In the genomic region with DNA sequence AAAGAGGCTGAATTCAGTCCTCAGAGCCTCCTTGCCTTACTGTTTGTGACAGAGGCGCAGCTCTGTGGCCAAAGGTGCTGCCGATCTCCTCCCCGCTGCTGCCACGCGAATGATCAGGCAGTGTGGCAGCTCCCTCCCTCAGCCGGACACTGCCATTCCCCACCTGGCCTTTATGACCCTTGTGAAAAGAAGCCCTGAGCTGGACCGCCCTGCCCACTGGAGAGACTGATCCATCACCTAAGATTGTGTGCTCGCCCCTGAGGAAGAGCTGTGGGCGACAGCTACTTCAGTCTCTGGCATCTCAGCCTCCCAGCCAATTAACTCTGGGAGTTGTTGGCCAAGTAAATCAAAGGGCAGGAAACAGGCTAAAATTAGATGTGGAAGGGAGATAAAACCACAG, we compare ENCODE assay signal across 22 cellular contexts.
DNase-seq lines count a peak whose midpoint lies in the region; TF ChIP-seq lines count a peak whose summit lies in the region.
"Had no signal": no experiment of that assay in that cellular context is flagged by ENCODE, and none has a peak within 500 bp of the region (broad histone marks: within the 10 kb centered on the region; RNA-seq: fewer than 3 reads in every experiment).

No MANE protein-coding gene starts in this region.

- H3K4me1 Mint-ChIP-seq in mesothelial cell of epicardium = peaks cover 26% of the 10 kb centered on the region
- H3K4me1 Mint-ChIP-seq in CD4-positive, alpha-beta memory T cell = peaks cover 0 to 7% (median 4%) of the 10 kb centered on the region in 4 donors
- H3K4me1 Mint-ChIP-seq in activated T-cell treated with anti-CD3 and anti-CD28 coated beads, Interleukin-2, amount 50 U/mL, for 24 hours (ENCODE audit: low read depth) = peaks cover 2% of the 10 kb centered on the region
- H3K4me1 Mint-ChIP-seq: activated B cell treated with CpG ODN at 0.5 μM for 24 hours had no signal

- POLR2A ChIA-PET in CD4-positive, alpha-beta memory T cell (lab: Charles Lee; ENCODE audit: partially characterized antibody) = no interaction called here

- peak overlapping the region; percentile 40; the same call in 1 of the 2 replicates for H3K27ac ChIP-seq in BLaER1
- no peak overlapping the region for H3K27ac ChIP-seq in CD4-positive, alpha-beta memory T cell (ENCODE audit: low read depth, low read length)
- H3K27ac ChIP-seq: KMS-11, uterus had no signal

- H3K27me3 Mint-ChIP-seq in mesothelial cell of epicardium (ENCODE audit: low read depth) = no peaks in the 10 kb centered on the region
- H3K27me3 Mint-ChIP-seq in CD4-positive, alpha-beta memory T cell = peaks cover 11 to 22% of the 10 kb centered on the region in 2 donors
- H3K27me3 Mint-ChIP-seq in activated T-cell treated with anti-CD3 and anti-CD28 coated beads, Interleukin-2, amount 50 U/mL, for 24 hours = peaks cover 35% of the 10 kb centered on the region

- H3K4me2 ChIP-seq in BLaER1 = peak overlapping the region; percentile 85
- H3K4me2 ChIP-seq: KMS-11, smooth muscle cell had no signal

- H3K9me3 ChIP-seq in BLaER1 = no peaks in the 10 kb centered on the region
- no peaks in the 10 kb centered on the region for H3K9me3 ChIP-seq in CD4-positive, alpha-beta memory T cell (ENCODE audit: control insufficient read depth in 1 of 2, low read length in 2 of 2)
- H3K9me3 ChIP-seq: uterus had no signal

- H3K4me3 ChIP-seq in BLaER1 = peak overlapping the region; percentile 17; the same call in 1 of the 2 replicates
- H3K4me3 ChIP-seq in CD4-positive, alpha-beta memory T cell (ENCODE audit: low read length in 2 of 2) = no peak overlapping the region
- H3K4me3 ChIP-seq: lung, smooth muscle cell, uterus had no signal

- H3K4me1 ChIP-seq in BLaER1 = peaks cover 21% of the 10 kb centered on the region
- no peaks in the 10 kb centered on the region for H3K4me1 ChIP-seq in CD4-positive, alpha-beta memory T cell (ENCODE audit: insufficient read depth, low read length)
- H3K4me1 ChIP-seq: uterus had no signal

- no peak for TF ChIP-seq CTCF in mesothelial cell of epicardium (IDR thresholded peaks at IDR 0.05; ENCODE audit: unreplicated experiment)

- no peaks in the 10 kb centered on the region for H3K27me3 ChIP-seq in BLaER1
- H3K27me3 ChIP-seq in CD4-positive, alpha-beta memory T cell (ENCODE audit: insufficient read depth, low read length) = no peaks in the 10 kb centered on the region
- H3K27me3 ChIP-seq: uterus had no signal

- H3K36me3 ChIP-seq in BLaER1 = no peaks in the 10 kb centered on the region
- no peaks in the 10 kb centered on the region for H3K36me3 ChIP-seq in CD4-positive, alpha-beta memory T cell (ENCODE audit: insufficient read depth, low read length)
- H3K36me3 ChIP-seq: uterus had no signal

- no peaks in the 10 kb centered on the region for H3K36me3 Mint-ChIP-seq in mesothelial cell of epicardium
- H3K36me3 Mint-ChIP-seq in CD4-positive, alpha-beta memory T cell = no peaks in the 10 kb centered on the region
- no peaks in the 10 kb centered on the region for H3K36me3 Mint-ChIP-seq in activated T-cell treated with anti-CD3 and anti-CD28 coated beads, Interleukin-2, amount 50 U/mL, for 24 hours (ENCODE audit: low read depth)
- H3K36me3 Mint-ChIP-seq: activated CD4-positive, alpha-beta memory T cell treated with anti-CD3 and anti-CD28 coated beads for 36 hours; naive thymus-derived CD4-positive, alpha-beta T cell had no signal

- peaks cover 2% of the 10 kb centered on the region for H3K9me3 Mint-ChIP-seq in mesothelial cell of epicardium
- no peaks in the 10 kb centered on the region for H3K9me3 Mint-ChIP-seq in CD4-positive, alpha-beta memory T cell
- no peaks in the 10 kb centered on the region for H3K9me3 Mint-ChIP-seq in activated T-cell treated with anti-CD3 and anti-CD28 coated beads, Interleukin-2, amount 50 U/mL, for 24 hours
- H3K9me3 Mint-ChIP-seq: activated B cell treated with CpG ODN at 0.5 μM for 24 hours; activated CD4-positive, alpha-beta memory T cell treated with anti-CD3 and anti-CD28 coated beads for 36 hours; activated T-cell treated with anti-CD3 and anti-CD28 coated beads, Interleukin-2, amount 50 U/mL, for 4 hours had no signal

- intact Hi-C loops in CD4-positive, alpha-beta memory T cell (cut with micrococcal nuclease) = no loop called here

- H3K9ac ChIP-seq in BLaER1 = peak overlapping the region; percentile 46; the same call in 1 of the 2 replicates
- H3K9ac ChIP-seq: KMS-11 had no signal

- no peak overlapping the region for H3K4me3 Mint-ChIP-seq in mesothelial cell of epicardium
- no peak overlapping the region for H3K4me3 Mint-ChIP-seq in CD4-positive, alpha-beta memory T cell
- H3K4me3 Mint-ChIP-seq in activated T-cell treated with anti-CD3 and anti-CD28 coated beads, Interleukin-2, amount 50 U/mL, for 24 hours = no peak overlapping the region
- H3K4me3 Mint-ChIP-seq: activated B cell treated with CpG ODN at 0.5 μM for 24 hours; activated CD4-positive, alpha-beta memory T cell treated with anti-CD3 and anti-CD28 coated beads for 36 hours; activated T-cell treated with anti-CD3 and anti-CD28 coated beads, Interleukin-2, amount 50 U/mL, for 4 hours; naive thymus-derived CD4-positive, alpha-beta T cell had no signal

- CTCF ChIA-PET in CD4-positive, alpha-beta memory T cell (lab: Charles Lee; ENCODE audit: partially characterized antibody) = interaction anchor here (1.1 kb wide), 1 partner anchor 26 kb away, joined by 3 read pairs; no protein-coding TSS in a partner anchor

- peak overlapping the region; percentile 59 for H3K27ac Mint-ChIP-seq in mesothelial cell of epicardium
- H3K27ac Mint-ChIP-seq in CD4-positive, alpha-beta memory T cell = no peak overlapping the region
- H3K27ac Mint-ChIP-seq in activated T-cell treated with anti-CD3 and anti-CD28 coated beads, Interleukin-2, amount 50 U/mL, for 24 hours = no peak overlapping the region
- H3K27ac Mint-ChIP-seq: activated B cell treated with CpG ODN at 0.5 μM for 24 hours; activated CD4-positive, alpha-beta memory T cell treated with anti-CD3 and anti-CD28 coated beads for 36 hours; naive thymus-derived CD4-positive, alpha-beta T cell had no signal

- DNase-seq in HT-29 (ENCODE audit: low spot score) (peak; percentile 70), astrocyte of the hippocampus (ENCODE audit: low read depth, low spot score) (peak; percentile 42), mesothelial cell of epicardium (ENCODE audit: low spot score in 2 of 2, unreplicated experiment in 2 of 2) (no peak), activated T-cell treated with anti-CD3 and anti-CD28 coated beads for 4 hours (no peak)
- no peak for DNase-seq in stimulated activated CD4-positive, alpha-beta T cell treated with anti-CD3 and anti-CD28 coated beads, Interleukin-4, amount 100 ng/mL, for 1 hour
- no peak for DNase-seq in CD4-positive, alpha-beta memory T cell
- DNase-seq in activated T-cell treated with anti-CD3 and anti-CD28 coated beads, Interleukin-2, amount 50 U/mL, for 24 hours = no peak
- DNase-seq: activated B cell treated with CpG ODN at 0.5 μM for 24 hours; activated CD4-positive, alpha-beta memory T cell treated with anti-CD3 and anti-CD28 coated beads for 36 hours; activated naive CD4-positive, alpha-beta T cell treated with anti-CD3 and anti-CD28 coated beads, Interleukin-2, amount 50 U/mL, for 16 hours; activated T-cell treated with anti-CD3 and anti-CD28 coated beads, Interleukin-2, amount 50 U/mL, for 4 hours; aorta; naive thymus-derived CD4-positive, alpha-beta T cell; NCI-H1092 treated with DMSO at 0.1 percent for 48 hours; NCI-H2107; NCI-H526; stimulated activated CD4-positive, alpha-beta T cell treated with anti-CD3 and anti-CD28 coated beads, Interleukin-4, amount 100 ng/mL, for 4 hours; uterus had no signal

- H4K20me1 ChIP-seq in BLaER1 = no peaks in the 10 kb centered on the region

Comparison
In these comparisons a context has a peak if more than half of its experiments do, and no peak if none do; other contexts are left out.
1. DNase-seq: peak in HT-29 (single experiment) and astrocyte of the hippocampus (single experiment); none in mesothelial cell of epicardium (0 of 2), stimulated activated CD4-positive, alpha-beta T cell treated with anti-CD3 and anti-CD28 coated beads, Interleukin-4, amount 100 ng/mL, for 1 hour (single experiment), activated T-cell treated with anti-CD3 and anti-CD28 coated beads for 4 hours (single experiment), CD4-positive, alpha-beta memory T cell (0 of 5) and activated T-cell treated with anti-CD3 and anti-CD28 coated beads, Interleukin-2, amount 50 U/mL, for 24 hours (single experiment).